In genomic region chr3:125294414-125294813, GRCh38 we compare ENCODE assay signal across 18 cellular contexts.
DNase-seq lines count a peak whose midpoint lies in the region; ATAC-seq, FAIRE-seq and TF ChIP-seq lines count a peak whose summit lies in the region.
"Had no signal": no experiment of that assay in that cellular context is flagged by ENCODE, and none has a peak within 500 bp of the region (broad histone marks: within the 10 kb centered on the region; RNA-seq: fewer than 3 reads in every experiment).

No MANE protein-coding gene starts in this region.

- peak; percentile 51; the same call in 1 of the 2 replicates for ATAC-seq in IMR-90 (ENCODE audit: low read depth)
- ATAC-seq in K562, result no peak
- no peak for ATAC-seq in GM18517 (IDR thresholded peaks at IDR 0.05; ENCODE audit: unreplicated experiment)
- ATAC-seq: CD8-positive, alpha-beta T cell had no signal

- no peak overlapping the region for H2BK120ac ChIP-seq in IMR-90 (ENCODE audit: low read depth, low read length)

- no peak overlapping the region for H4K91ac ChIP-seq in IMR-90 (ENCODE audit: insufficient read depth, low read depth, low read length)

- DNase-seq in H54 (ENCODE audit: insufficient read length, low spot score) (no peak), IMR-90 (no peak), K562 (ENCODE audit: extremely low read depth in 1 of 4, low spot score in 3 of 4) (no peak), SKM-1 treated with dmso at 0.1 percent for 144 hours (lab: John Stamatoyannopoulos, UW; ENCODE audit: unreplicated experiment) (no peak), adrenal gland (no peak)
- DNase-seq: Caco-2; CD4-positive, CD25-positive, alpha-beta regulatory T cell; CD8-positive, alpha-beta T cell; DMS153; DND-41; GOT3; H7; HCEC 1CT had no signal

- no peak overlapping the region for H4K8ac ChIP-seq in IMR-90 (ENCODE audit: low read depth in 2 of 2, low read length in 2 of 2)

- no peak overlapping the region for H2AK9ac ChIP-seq in IMR-90 (replicated peaks; ENCODE audit: low read depth, low read length, poor library complexity)

- H3K18ac ChIP-seq in IMR-90 (ENCODE audit: low read depth, low read length), result no peak overlapping the region

- no peak overlapping the region for H3K4me2 ChIP-seq in IMR-90 (ENCODE audit: low read depth, low read length)
- H3K4me2 ChIP-seq in K562 (ENCODE audit: insufficient read depth, low read length), result no peak overlapping the region
- H3K4me2 ChIP-seq: BLaER1 had no signal

- H2BK20ac ChIP-seq in IMR-90 (ENCODE audit: low read depth, low read length), result no peak overlapping the region

- BruUV-seq in IMR-90 (replicated peaks; lab: Mats Ljungman, UMichigan) (no TSS peak), K562 (replicated peaks; lab: Mats Ljungman, UMichigan) (no TSS peak)

- H2AFZ ChIP-seq in IMR-90 (replicated peaks; ENCODE audit: low read length, poor library complexity) (no peak overlapping the region), K562 (ENCODE audit: low read depth, low read length) (no peak overlapping the region)

- peaks cover 18% of the 10 kb centered on the region; the same call in 1 of the 2 replicates for H4K20me1 ChIP-seq in IMR-90 (ENCODE audit: insufficient read depth, low read length)
- H4K20me1 ChIP-seq in K562 (replicated peaks; ENCODE audit: control insufficient read depth, insufficient read depth, low read length), result no peaks in the 10 kb centered on the region

- H3K79me1 ChIP-seq in IMR-90 (ENCODE audit: low read depth in 1 of 2, low read length in 2 of 2), result peaks cover 21 to 59% of the 10 kb centered on the region in 2 experiments

- no peak overlapping the region for H2BK15ac ChIP-seq in IMR-90 (ENCODE audit: low read depth, low read length)

- H3K9ac ChIP-seq in IMR-90 (ENCODE audit: low read depth, low read length) (no peak overlapping the region), K562 (ENCODE audit: insufficient read depth in 1 of 2, low read depth in 2 of 2, low read length in 2 of 2) (no peak overlapping the region)
- H3K9ac ChIP-seq: BLaER1 had no signal

- intact Hi-C loops in IMR-90 (cut with micrococcal nuclease) (no loop called here), K562 (cut with micrococcal nuclease) (no loop called here), adrenal gland (cut with DNase I) (no loop called here)

- H3K14ac ChIP-seq in IMR-90 (replicated peaks; ENCODE audit: low read depth, low read length), result no peak overlapping the region

- no peaks in the 10 kb centered on the region for H3K27me3 ChIP-seq in IMR-90 (ENCODE audit: control insufficient read depth, insufficient read depth, low read length)
- H3K27me3 ChIP-seq in K562 (ENCODE audit: control insufficient read depth in 2 of 2, insufficient read depth in 2 of 2, low read length in 2 of 2), result no peaks in the 10 kb centered on the region
- no peaks in the 10 kb centered on the region for H3K27me3 ChIP-seq in adrenal gland
- H3K27me3 ChIP-seq: BLaER1 had no signal

- no peak overlapping the region for H2BK5ac ChIP-seq in IMR-90 (ENCODE audit: low read depth, low read length, poor library complexity, severe bottlenecking)

- H3K4ac ChIP-seq in IMR-90 (ENCODE audit: low read depth, low read length), result no peak overlapping the region

- H2AK5ac ChIP-seq in IMR-90 (ENCODE audit: low read depth, low read length), result no peak overlapping the region

- TF ChIP-seq CTCF in IMR-90 (conservative IDR thresholded peaks at IDR 0.05; ENCODE audit: low read depth, low read length) (no peak), K562 (IDR thresholded peaks at IDR 0.05 in 2 of 3, conservative IDR thresholded peaks at IDR 0.05 in 1 of 3; ENCODE audit: insufficient read depth in 2 of 3, low read depth in 1 of 3, low read length in 3 of 3) (no peak), adrenal gland (IDR thresholded peaks at IDR 0.05) (no peak)

- no peak for TF ChIP-seq EP300 in K562 (IDR thresholded peaks at IDR 0.05; ENCODE audit: low read length)

- no peak for TF ChIP-seq POLR2A in H54 (IDR thresholded peaks at IDR 0.05; ENCODE audit: low read depth, low read length)
- TF ChIP-seq POLR2A in IMR-90 (IDR thresholded peaks at IDR 0.05; ENCODE audit: low read depth, low read length), result no peak
- no peak for TF ChIP-seq POLR2A in K562 (conservative IDR thresholded peaks at IDR 0.05)
- TF ChIP-seq POLR2A in adrenal gland (IDR thresholded peaks at IDR 0.05), result no peak

- in situ Hi-C loops in IMR-90 (cut with MboI; ENCODE audit: low sequenced_read_pairs) (no loop called here), K562 (cut with MboI) (no loop called here)

- POLR2A ChIA-PET in IMR-90 (lab: Charles Lee; ENCODE audit: unreplicated experiment), result no interaction called here
- POLR2A ChIA-PET in K562 (lab: Yijun Ruan, JAX), result no interaction called here

- CTCF ChIA-PET in IMR-90 (lab: Yijun Ruan, JAX), result no interaction called here
- CTCF ChIA-PET in K562 (lab: Yijun Ruan, JAX; ENCODE audit: low intra/inter-chr PET ratio), result no interaction called here

- H3K27ac ChIP-seq in IMR-90 (ENCODE audit: insufficient read depth, low read length) (no peak overlapping the region), K562 (ENCODE audit: extremely low read depth, low read depth, low read length) (no peak overlapping the region), adrenal gland (no peak overlapping the region)
- H3K27ac ChIP-seq: BLaER1, C4-2B had no signal

- no peak overlapping the region for H3K56ac ChIP-seq in IMR-90 (ENCODE audit: extremely low read depth, insufficient read depth, low read length)

- no peak overlapping the region for H4K5ac ChIP-seq in IMR-90 (ENCODE audit: low read depth, low read length)

- H3K4me1 ChIP-seq in IMR-90 (ENCODE audit: control insufficient read depth, insufficient read depth, low read length) (no peaks in the 10 kb centered on the region), K562 (replicated peaks in 1 of 2; ENCODE audit: control insufficient read depth in 2 of 2, insufficient read depth in 2 of 2, low read length in 2 of 2) (no peaks in the 10 kb centered on the region), adrenal gland (replicated peaks in 1 of 2) (peaks cover 0 to 9% of the 10 kb centered on the region in 2 donors)

- H3K9me1 ChIP-seq in IMR-90 (ENCODE audit: insufficient read depth, low read length) (no peaks in the 10 kb centered on the region), K562 (ENCODE audit: control insufficient read depth, insufficient read depth, low read length) (no peaks in the 10 kb centered on the region)

- H3K23ac ChIP-seq in IMR-90 (ENCODE audit: low read depth, low read length), result no peak overlapping the region

- dilution Hi-C loops in IMR-90 (cut with HindIII; ENCODE audit: low sequenced_read_pairs, unreplicated experiment), result no loop called here

- peaks cover 23% of the 10 kb centered on the region; the same call in 2 of the 3 replicates for H3K79me2 ChIP-seq in K562 (ENCODE audit: control insufficient read depth, insufficient read depth, low read length)

- H3K4me3 ChIP-seq in IMR-90 (ENCODE audit: insufficient read depth, low read depth, low read length) (no peak overlapping the region), K562 (no peak overlapping the region), adrenal gland (no peak overlapping the region)
- H3K4me3 ChIP-seq: BLaER1 had no signal

- peak; percentile 67 for FAIRE-seq in H54 (lab: Jason Lieb, UNC)
- FAIRE-seq in K562 (lab: Jason Lieb, UNC), result no peak
- FAIRE-seq: G401.6, GM12892 had no signal

- TF ChIP-seq RAD21 in IMR-90 (IDR thresholded peaks at IDR 0.05; ENCODE audit: low read length) (no peak), K562 (CRISPR knock-in tag; conservative IDR thresholded peaks at IDR 0.05 in 1 of 2, IDR thresholded peaks at IDR 0.05 in 1 of 2) (no peak)

- no peaks in the 10 kb centered on the region for H3K9me3 ChIP-seq in IMR-90 (ENCODE audit: control insufficient read depth, insufficient read depth, low read length)
- no peaks in the 10 kb centered on the region for H3K9me3 ChIP-seq in K562 (replicated peaks; ENCODE audit: control insufficient read depth, insufficient read depth, low read depth, low read length)
- no peaks in the 10 kb centered on the region for H3K9me3 ChIP-seq in adrenal gland (replicated peaks in 1 of 3)
- H3K9me3 ChIP-seq: BLaER1, Caco-2 had no signal

- no peaks in the 10 kb centered on the region for H3K36me3 ChIP-seq in IMR-90 (ENCODE audit: control insufficient read depth, insufficient read depth, low read length)
- H3K36me3 ChIP-seq in K562 (ENCODE audit: control insufficient read depth, insufficient read depth, low read length), result no peaks in the 10 kb centered on the region; the same call in 2 of the 3 replicates
- H3K36me3 ChIP-seq in adrenal gland (replicated peaks in 1 of 2), result no peaks in the 10 kb centered on the region

TF ChIP-seq in IMR-90, 13 proteins besides CTCF, POLR2A, EP300 and RAD21:
- peak; percentile 88 for TF ChIP-seq MAFK (IDR thresholded peaks at IDR 0.05; ENCODE audit: low read depth, low read length)
- TF ChIP-seq MXI1 (IDR thresholded peaks at IDR 0.05; ENCODE audit: borderline replicate concordance, low read depth, low read length), result no peak
- no peak for TF ChIP-seq USF2 (IDR thresholded peaks at IDR 0.05; ENCODE audit: low read depth, low read length)
TF ChIP-seq in IMR-90: peak in this region for 1.

TF ChIP-seq in K562, 482 proteins besides CTCF, POLR2A, EP300 and RAD21:
- TF ChIP-seq ZZZ3 (IDR thresholded peaks at IDR 0.05) (no peak), SREBF1 (IDR thresholded peaks at IDR 0.05; ENCODE audit: borderline replicate concordance, low read depth, low read length) (no peak), SNIP1 (IDR thresholded peaks at IDR 0.05; ENCODE audit: low read depth) (no peak), MLX (CRISPR knock-in tag; conservative IDR thresholded peaks at IDR 0.05) (no peak), C11orf30 (IDR thresholded peaks at IDR 0.05; ENCODE audit: low read depth) (peak; percentile 57), MAFK (IDR thresholded peaks at IDR 0.05; ENCODE audit: low read length) (peak; percentile 45; the same call in 1 of the 2 replicates), HMG20A (CRISPR knock-in tag; conservative IDR thresholded peaks at IDR 0.05) (no peak), ZNF316 (IDR thresholded peaks at IDR 0.05) (peak; percentile 74)
